ENCODE assay signal across 22 cellular contexts in genomic region chr5:172951381-172952033, GRCh38. TPM values are rescaled to one million over a fixed set of nuclear protein-coding genes. Genes with fewer than 3 reads are reported as not detected.
DNase-seq lines count a peak whose midpoint lies in the region; ATAC-seq and TF ChIP-seq lines count a peak whose summit lies in the region.
"Had no signal": no experiment of that assay in that cellular context is flagged by ENCODE, and none has a peak within 500 bp of the region (broad histone marks: within the 10 kb centered on the region; RNA-seq: fewer than 3 reads in every experiment).

No MANE protein-coding gene starts in this region.

- no peaks in the 10 kb centered on the region for H3K27me3 ChIP-seq in adipocyte (replicated peaks; ENCODE audit: control insufficient read depth, insufficient read depth, low read length)
- H3K27me3 ChIP-seq in mesenchymal stem cell (ENCODE audit: control insufficient read depth in 1 of 2, insufficient read depth in 1 of 2, low read length in 2 of 2), result no peaks in the 10 kb centered on the region
- no peaks in the 10 kb centered on the region for H3K27me3 ChIP-seq in upper lobe of right lung
- H3K27me3 ChIP-seq: brain microvascular endothelial cell, hepatocyte, ovary, sigmoid colon had no signal

- H3K27ac ChIP-seq in mesenchymal stem cell (ENCODE audit: low read length, poor library complexity, severe bottlenecking) (no peak overlapping the region), upper lobe of right lung (peak overlapping the region; percentile 17)
- H3K27ac ChIP-seq: 22Rv1, brain microvascular endothelial cell, hepatocyte, HL-60, ovary had no signal

- H4K8ac ChIP-seq in mesenchymal stem cell (ENCODE audit: low read length), result no peak overlapping the region

- TF ChIP-seq CTCF in upper lobe of right lung (IDR thresholded peaks at IDR 0.05), result no peak

- H2BK12ac ChIP-seq in mesenchymal stem cell (ENCODE audit: low read length in 2 of 2), result peak overlapping the region in 1 of 2 experiments; percentile 45

- no peak overlapping the region for H2BK15ac ChIP-seq in mesenchymal stem cell (ENCODE audit: low read depth, poor library complexity, severe bottlenecking)

- H3K23ac ChIP-seq in mesenchymal stem cell (ENCODE audit: low read length in 2 of 2), result peak overlapping the region in 1 of 2 experiments; percentile 5

- POLR2A ChIA-PET in HEK293T (lab: Yijun Ruan, JAX), result interaction anchor here (1.3 kb wide), 1 partner anchor 8 kb away, joined by 4 read pairs; the partner anchor contains the start of gene RPL26L1

- H3K14ac ChIP-seq in mesenchymal stem cell (ENCODE audit: low read length in 2 of 2), result no peak overlapping the region

- H2BK5ac ChIP-seq in mesenchymal stem cell (ENCODE audit: low read depth, low read length, poor library complexity, severe bottlenecking), result no peak overlapping the region

- peak overlapping the region; percentile 59 for H3K9ac ChIP-seq in adipocyte (ENCODE audit: low read length)
- no peak overlapping the region for H3K9ac ChIP-seq in mesenchymal stem cell (ENCODE audit: low read length)

- H3K4me2 ChIP-seq in mesenchymal stem cell (ENCODE audit: low read length, poor library complexity, severe bottlenecking), result no peak overlapping the region
- H3K4me2 ChIP-seq: hepatocyte had no signal

- no peak overlapping the region for H3K4ac ChIP-seq in mesenchymal stem cell (ENCODE audit: low read depth in 1 of 2, low read length in 2 of 2)

- peak; percentile 62 for ATAC-seq in upper lobe of right lung
- ATAC-seq: Right ventricle myocardium inferior had no signal

- 98% methylated on average over 11 of the region's 11 CpGs for WGBS in mesenchymal stem cell

- H3K4me1 ChIP-seq in adipocyte (ENCODE audit: control insufficient read depth, insufficient read depth, low read length) (peaks cover 24% of the 10 kb centered on the region), mesenchymal stem cell (ENCODE audit: control insufficient read depth, insufficient read depth, low read depth, low read length) (peaks cover 8% of the 10 kb centered on the region), upper lobe of right lung (no peaks in the 10 kb centered on the region)

- DNase-seq in SHP77 (lab: John Stamatoyannopoulos, UW) (peak; percentile 22 to 25), SHP77 treated with DMSO at 0.1 percent for 48 hours (lab: John Stamatoyannopoulos, UW) (no peak), adipocyte (ENCODE audit: low read depth) (no peak), mesenchymal stem cell (no peak), upper lobe of right lung (no peak), D341Med (ENCODE audit: low spot score) (no peak), HEK293T (ENCODE audit: extremely low spot score) (no peak), A172 (ENCODE audit: low spot score) (no peak)
- DNase-seq: activated CD4-positive, alpha-beta T cell treated with anti-CD3 and anti-CD28 coated beads for 4 hours; activated CD8-positive, alpha-beta memory T cell treated with anti-CD3 and anti-CD28 coated beads, Interleukin-2, amount 50 U/mL, for 48 hours; brain microvascular endothelial cell; CD4-positive, alpha-beta memory T cell; kidney glomerular epithelial cell; sigmoid colon; stimulated activated CD4-positive, alpha-beta T cell treated with anti-CD3 and anti-CD28 coated beads, Interleukin-4, amount 100 ng/mL, for 24 hours; stimulated activated CD8-positive, alpha-beta memory T cell treated with anti-CD3 and anti-CD28 coated beads, Interleukin-4, amount 100 ng/mL, for 48 hours; T-helper 9 cell had no signal

- H4K91ac ChIP-seq in mesenchymal stem cell (ENCODE audit: low read length), result peak overlapping the region; percentile 22

- no peak overlapping the region for H2AFZ ChIP-seq in mesenchymal stem cell (ENCODE audit: low read depth, low read length)
- H2AFZ ChIP-seq: hepatocyte had no signal

- H3K36me3 ChIP-seq in adipocyte (ENCODE audit: control insufficient read depth, insufficient read depth, low read length, severe bottlenecking), result peaks cover 23% of the 10 kb centered on the region
- H3K36me3 ChIP-seq in mesenchymal stem cell (ENCODE audit: control insufficient read depth in 1 of 2, insufficient read depth in 2 of 2, low read depth in 1 of 2, low read length in 2 of 2), result peaks cover 36 to 49% of the 10 kb centered on the region in 2 experiments
- peaks cover 43% of the 10 kb centered on the region for H3K36me3 ChIP-seq in upper lobe of right lung
- H3K36me3 ChIP-seq: ovary had no signal

- intact Hi-C loops in upper lobe of right lung (cut with DNase I), result no loop called here

- H2BK120ac ChIP-seq in mesenchymal stem cell (ENCODE audit: low read depth, low read length), result no peak overlapping the region

- peak overlapping the region in 1 of 2 experiments; percentile 49 for H3K18ac ChIP-seq in mesenchymal stem cell (ENCODE audit: low read depth in 1 of 2, low read length in 2 of 2)

- peak overlapping the region; percentile 94 for H2AK5ac ChIP-seq in mesenchymal stem cell (ENCODE audit: low read length, severe bottlenecking)

- no peaks in the 10 kb centered on the region for H3K9me3 ChIP-seq in adipocyte (ENCODE audit: control insufficient read depth, low read length)
- H3K9me3 ChIP-seq in mesenchymal stem cell (ENCODE audit: control insufficient read depth, low read length), result no peaks in the 10 kb centered on the region
- no peaks in the 10 kb centered on the region for H3K9me3 ChIP-seq in upper lobe of right lung
- H3K9me3 ChIP-seq: ovary, sigmoid colon had no signal

- H3K4me3 ChIP-seq in adipocyte (ENCODE audit: low read length) (no peak overlapping the region), mesenchymal stem cell (ENCODE audit: insufficient read depth in 1 of 2, low read depth in 1 of 2, low read length in 2 of 2) (no peak overlapping the region), upper lobe of right lung (no peak overlapping the region)
- H3K4me3 ChIP-seq: hepatocyte, ovary, sigmoid colon had no signal

- CTCF ChIA-PET in HEK293T (lab: Yijun Ruan, JAX), result interaction anchor here (1.1 kb wide), 1 partner anchor 237 kb away, joined by 3 read pairs; no protein-coding TSS in a partner anchor

- no peaks in the 10 kb centered on the region for H3K79me1 ChIP-seq in mesenchymal stem cell (replicated peaks; ENCODE audit: low read length, poor library complexity, severe bottlenecking)

TF ChIP-seq in HEK293T, 16 proteins besides CTCF, POLR2A, EP300 and RAD21:
- TF ChIP-seq FOXM1 (IDR thresholded peaks at IDR 0.05; ENCODE audit: borderline replicate concordance) (no peak), LEF1 (IDR thresholded peaks at IDR 0.05; ENCODE audit: borderline replicate concordance) (no peak), BHLHE40 (IDR thresholded peaks at IDR 0.05; ENCODE audit: borderline replicate concordance) (no peak), TARDBP (IDR thresholded peaks at IDR 0.05) (no peak), ARNT (IDR thresholded peaks at IDR 0.05) (no peak), L3MBTL2 (conservative IDR thresholded peaks at IDR 0.05) (no peak), PKNOX1 (IDR thresholded peaks at IDR 0.05) (no peak), SUZ12 (IDR thresholded peaks at IDR 0.05) (no peak), ELF4 (IDR thresholded peaks at IDR 0.05) (no peak), HDGF (IDR thresholded peaks at IDR 0.05; ENCODE audit: borderline replicate concordance) (no peak)

RNA-seq across cellular contexts. Expression of gene RPL26L1, which starts 7.7 kb away (rescaled TPM):
- 77.2 TPM for polyA plus RNA-seq in mesenchymal stem cell (2013, experiment 1 of 2)
- polyA plus RNA-seq in mesenchymal stem cell (2013, experiment 2 of 2), result 75.2 TPM
- total RNA-seq in upper lobe of right lung, result 26.4 TPM
- 187 and 205 TPM in 2 replicates for total RNA-seq in A172 (2014; rRNA removed; shearing (Covaris generic))

RNA-seq across cellular contexts. Expression of gene ATP6V0E1, which starts 32.1 kb away (rescaled TPM):
- polyA plus RNA-seq in mesenchymal stem cell (2013, experiment 1 of 2), result 462 TPM
- polyA plus RNA-seq in mesenchymal stem cell (2013, experiment 2 of 2), result 468 TPM
- total RNA-seq in upper lobe of right lung, result 326 TPM
- total RNA-seq in A172 (2014; rRNA removed; shearing (Covaris generic)), result 367 and 419 TPM in 2 replicates

Comparison
In these comparisons a context has a peak if more than half of its experiments do, and no peak if none do; other contexts are left out.
1. DNase-seq: peak in SHP77 (2 of 2); none in SHP77 treated with DMSO at 0.1 percent for 48 hours (single experiment), adipocyte (single experiment), mesenchymal stem cell (single experiment), upper lobe of right lung (single experiment), D341Med (single experiment), HEK293T (single experiment) and A172 (single experiment).